ENCODE assay signal across 9 cellular contexts in the genomic region with DNA sequence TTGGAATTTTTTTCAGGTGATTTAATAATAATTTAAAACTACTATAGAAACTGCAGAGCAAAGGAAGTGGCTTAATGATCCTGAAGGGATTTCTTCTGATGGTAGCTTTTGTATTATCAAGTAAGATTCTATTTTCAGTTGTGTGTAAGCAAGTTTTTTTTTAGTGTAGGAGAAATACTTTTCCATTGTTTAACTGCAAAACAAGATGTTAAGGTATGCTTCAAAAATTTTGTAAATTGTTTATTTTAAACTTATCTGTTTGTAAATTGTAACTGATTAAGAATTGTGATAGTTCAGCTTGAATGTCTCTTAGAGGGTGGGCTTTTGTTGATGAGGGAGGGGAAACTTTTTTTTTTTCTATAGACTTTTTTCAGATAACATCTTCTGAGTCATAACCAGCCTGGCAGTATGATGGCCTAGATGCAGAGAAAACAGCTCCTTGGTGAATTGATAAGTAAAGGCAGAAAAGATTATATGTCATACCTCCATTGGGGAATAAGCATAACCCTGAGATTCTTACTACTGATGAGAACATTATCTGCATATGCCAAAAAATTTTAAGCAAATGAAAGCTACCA. TPM values are rescaled to one million over a fixed set of nuclear protein-coding genes. Genes with fewer than 3 reads are reported as not detected.
DNase-seq lines count a peak whose midpoint lies in the region; ATAC-seq, FAIRE-seq and TF ChIP-seq lines count a peak whose summit lies in the region.
"Had no signal": no experiment of that assay in that cellular context is flagged by ENCODE, and none has a peak within 500 bp of the region (broad histone marks: within the 10 kb centered on the region; RNA-seq: fewer than 3 reads in every experiment).

No MANE protein-coding gene starts in this region.

- peaks cover 74% of the 10 kb centered on the region for H3K79me2 ChIP-seq in keratinocyte (ENCODE audit: control insufficient read depth, insufficient read depth, low read length)

- peaks cover 48% of the 10 kb centered on the region for H4K20me1 ChIP-seq in keratinocyte (ENCODE audit: control insufficient read depth, extremely low read depth, insufficient read depth, low read length)

- peaks cover 39% of the 10 kb centered on the region for H3K4me1 Mint-ChIP-seq in activated CD4-positive, alpha-beta T cell treated with anti-CD3 and anti-CD28 coated beads for 36 hours

- no peaks in the 10 kb centered on the region for H3K9me1 ChIP-seq in keratinocyte (ENCODE audit: control insufficient read depth, extremely low read depth, insufficient read depth, low read length)

- no peaks in the 10 kb centered on the region for H3K36me3 Mint-ChIP-seq in activated CD4-positive, alpha-beta T cell treated with anti-CD3 and anti-CD28 coated beads for 36 hours (ENCODE audit: low read depth)

- no peaks in the 10 kb centered on the region for H3K9me3 ChIP-seq in adrenal gland (replicated peaks in 1 of 3)
- no peaks in the 10 kb centered on the region for H3K9me3 ChIP-seq in keratinocyte (ENCODE audit: control insufficient read depth, low read depth, low read length)
- H3K9me3 ChIP-seq in tibial artery = no peaks in the 10 kb centered on the region

- FAIRE-seq in keratinocyte (lab: Jason Lieb, UNC) = no peak
- FAIRE-seq: colon had no signal

- no peaks in the 10 kb centered on the region for H3K9me3 Mint-ChIP-seq in activated CD4-positive, alpha-beta T cell treated with anti-CD3 and anti-CD28 coated beads for 36 hours (ENCODE audit: low read depth)

- no peaks in the 10 kb centered on the region for H3K27me3 Mint-ChIP-seq in activated CD4-positive, alpha-beta T cell treated with anti-CD3 and anti-CD28 coated beads for 36 hours

- H3K27me3 ChIP-seq in adrenal gland (no peaks in the 10 kb centered on the region), keratinocyte (ENCODE audit: control insufficient read depth, extremely low read depth, insufficient read depth, low read length) (no peaks in the 10 kb centered on the region), tibial artery (no peaks in the 10 kb centered on the region)

- no peak overlapping the region for H3K4me3 Mint-ChIP-seq in activated CD4-positive, alpha-beta T cell treated with anti-CD3 and anti-CD28 coated beads for 36 hours

- no peak for ATAC-seq in activated CD4-positive, alpha-beta T cell treated with anti-CD3 and anti-CD28 coated beads for 36 hours

- TF ChIP-seq CTCF in adrenal gland (IDR thresholded peaks at IDR 0.05) (no peak), keratinocyte (optimal IDR thresholded peaks at IDR 0.05 in 1 of 3, IDR thresholded peaks at IDR 0.05 in 1 of 3, conservative IDR thresholded peaks at IDR 0.05 in 1 of 3; ENCODE audit: extremely low read depth in 1 of 3, insufficient read depth in 2 of 3, low read length in 3 of 3) (no peak), tibial artery (IDR thresholded peaks at IDR 0.05) (no peak)

- peaks cover 12 to 20% of the 10 kb centered on the region in 2 donors for H3K4me1 ChIP-seq in adrenal gland (replicated peaks in 1 of 2)
- peaks cover 24% of the 10 kb centered on the region for H3K4me1 ChIP-seq in keratinocyte (ENCODE audit: control insufficient read depth, extremely low read depth, insufficient read depth, low read length)
- peaks cover 0 to 36% (median 10%) of the 10 kb centered on the region in 4 donors for H3K4me1 ChIP-seq in tibial artery

- peak overlapping the region; percentile 98 for H3K9ac ChIP-seq in keratinocyte (ENCODE audit: control insufficient read depth, extremely low read depth, insufficient read depth, low read length)

- no peak overlapping the region for H3K27ac Mint-ChIP-seq in activated CD4-positive, alpha-beta T cell treated with anti-CD3 and anti-CD28 coated beads for 36 hours

- intact Hi-C loops in adrenal gland (cut with DNase I) = no loop called here
- intact Hi-C loops in tibial artery (cut with DNase I; ENCODE audit: low total_unique reads) = no loop called here
- intact Hi-C loops in activated CD4-positive, alpha-beta T cell treated with anti-CD3 and anti-CD28 coated beads for 36 hours (cut with DNase I, micrococcal nuclease) = no loop called here

- peak; percentile 47 for DNase-seq in NCI-H2171 treated with DMSO at 0.1 percent for 48 hours (lab: John Stamatoyannopoulos, UW)
- DNase-seq in NCI-H2171 (lab: John Stamatoyannopoulos, UW) = no peak
- peak in 2 of 7 donors; percentile 3 to 11 for DNase-seq in adrenal gland
- DNase-seq in keratinocyte (ENCODE audit: low read depth, low spot score) = no peak
- no peak for DNase-seq in tibial artery
- no peak for DNase-seq in activated CD4-positive, alpha-beta T cell treated with anti-CD3 and anti-CD28 coated beads for 36 hours
- DNase-seq in NCI-H2081 (lab: John Stamatoyannopoulos, UW) = no peak
- DNase-seq in iPS-NIHi11 (ENCODE audit: low spot score) = no peak

- peaks cover 0 to 63% of the 10 kb centered on the region in 2 donors for H3K36me3 ChIP-seq in adrenal gland (replicated peaks in 1 of 2)
- H3K36me3 ChIP-seq in keratinocyte (ENCODE audit: control insufficient read depth in 2 of 2, extremely low read depth in 1 of 2, insufficient read depth in 2 of 2, low read length in 2 of 2) = peaks cover 6 to 46% of the 10 kb centered on the region in 2 experiments
- peaks cover 61 to 66% (median 65%) of the 10 kb centered on the region in 3 donors for H3K36me3 ChIP-seq in tibial artery

- CTCF ChIA-PET in activated CD4-positive, alpha-beta T cell treated with anti-CD3 and anti-CD28 coated beads for 36 hours (lab: Charles Lee) = interaction anchor here (0.8 to 1.2 kb wide), 7 partner anchors 8 to 385 kb away, joined by 3 to 5 read pairs (median 3); partner anchors contain the start of gene ZNRD2

- POLR2A ChIA-PET in activated CD4-positive, alpha-beta T cell treated with anti-CD3 and anti-CD28 coated beads for 36 hours (lab: Charles Lee) = interaction anchor here (0.6 to 25.9 kb wide), 20 partner anchors 8 to 1285 kb away, joined by 3 to 1637 read pairs (median 4); partner anchors contain the start of genes FRMD8, NEAT1, PCNX3 and POLA2

- no peak overlapping the region for H2AFZ ChIP-seq in keratinocyte (ENCODE audit: control insufficient read depth, low read length)

- dilution Hi-C loops in keratinocyte (cut with MboI; ENCODE audit: extremely low pct_ligation_motif_present, low sequenced_read_pairs) = no loop called here

- TF ChIP-seq POLR2A in adrenal gland (IDR thresholded peaks at IDR 0.05) = no peak

- H3K27ac ChIP-seq in adrenal gland (peak overlapping the region; percentile 93 to 99 (median 97)), keratinocyte (ENCODE audit: control insufficient read depth, insufficient read depth, low read length) (peak overlapping the region; percentile 100), tibial artery (peak overlapping the region; percentile 99)

- peak overlapping the region; percentile 78 to 96 (median 90) for H3K4me3 ChIP-seq in adrenal gland
- peak overlapping the region; percentile 48 to 99 (median 94) for H3K4me3 ChIP-seq in keratinocyte (ENCODE audit: control insufficient read depth in 2 of 3, extremely low read depth in 1 of 3, insufficient read depth in 2 of 3, low read depth in 1 of 3, low read length in 3 of 3)
- H3K4me3 ChIP-seq in tibial artery = peak overlapping the region; percentile 74 to 86

- peak overlapping the region; percentile 100 for H3K4me2 ChIP-seq in keratinocyte (ENCODE audit: control insufficient read depth, extremely low read depth, insufficient read depth, low read depth, low read length)

RNA-seq across cellular contexts. Expression of gene MALAT1, which starts 3.5 kb away (rescaled TPM):
- total RNA-seq in adrenal gland = over 10,000 TPM in 5 of 8 donors, 1,000 to 10,000 TPM in 3; 5,921 to 17,143 (median 10,900) TPM
- polyA plus RNA-seq in adrenal gland (1,000 to 10,000 TPM in 1 of 3 donors, 100 to 1,000 TPM in 2; 237 to 9,519 (median 973) TPM), keratinocyte (337 to 1,845 TPM (median 1,768 TPM) in 3 replicates)
- 22,009 TPM for polyA plus RNA-seq in keratinocyte (2011; ENCODE audit: low read depth)
- 14.9 and 37.5 TPM in 2 replicates for polyA plus RNA-seq in keratinocyte (2011; cell fraction: cytosol; rRNA removed)
- polyA plus RNA-seq in keratinocyte (2011; cell fraction: nucleus; rRNA removed) = 6,319 and 7,235 TPM in 2 replicates
- polyA plus RNA-seq in keratinocyte (2012; ENCODE audit: low replicate concordance) = 429 and 9,619 TPM in 2 replicates
- 2,284 to 11,976 TPM (median 9,145 TPM) in 3 replicates for polyA minus RNA-seq in keratinocyte
- 408 TPM for polyA minus RNA-seq in keratinocyte (2011; cell fraction: cytosol; rRNA and poly(A)+ RNA removed)
- polyA minus RNA-seq in keratinocyte (2011; cell fraction: nucleus; rRNA and poly(A)+ RNA removed) = 24,947 and 60,709 TPM in 2 replicates
- 1,000 to 10,000 TPM; 7,016 to 9,748 TPM for total RNA-seq in activated CD4-positive, alpha-beta T cell treated with anti-CD3 and anti-CD28 coated beads for 36 hours

RNA-seq across cellular contexts. Expression of gene SCYL1, which starts 22.5 kb away (rescaled TPM):
- 100 to 1,000 TPM; 105 to 240 (median 145) TPM for total RNA-seq in adrenal gland
- polyA plus RNA-seq in adrenal gland (100 to 1,000 TPM in 2 of 3 donors, 10 to 100 TPM in 1; 52.3 to 395 (median 329) TPM), keratinocyte (31.3 to 51.2 TPM (median 44.1 TPM) in 3 replicates)
- polyA plus RNA-seq in keratinocyte (2011; ENCODE audit: low read depth) = 25.3 TPM
- polyA plus RNA-seq in keratinocyte (2011; cell fraction: cytosol; rRNA removed) = 40.7 and 65.2 TPM in 2 replicates
- polyA plus RNA-seq in keratinocyte (2011; cell fraction: nucleus; rRNA removed) = 52.1 and 72.4 TPM in 2 replicates
- polyA plus RNA-seq in keratinocyte (2012; ENCODE audit: low replicate concordance) = 33.0 and 44.5 TPM in 2 replicates
- 34.8 to 75.0 TPM (median 43.7 TPM) in 3 replicates for polyA minus RNA-seq in keratinocyte
- 43.0 TPM for polyA minus RNA-seq in keratinocyte (2011; cell fraction: cytosol; rRNA and poly(A)+ RNA removed)
- 24.6 and 32.7 TPM in 2 replicates for polyA minus RNA-seq in keratinocyte (2011; cell fraction: nucleus; rRNA and poly(A)+ RNA removed)
- total RNA-seq in activated CD4-positive, alpha-beta T cell treated with anti-CD3 and anti-CD28 coated beads for 36 hours = 10 to 100 TPM; 66.5 to 78.8 TPM

RNA-seq across cellular contexts. Expression of gene LTBP3, which starts 55.8 kb away (rescaled TPM):
- 100 to 1,000 TPM in 7 of 8 donors, 10 to 100 TPM in 1; 70.9 to 362 (median 221) TPM for total RNA-seq in adrenal gland
- 100 to 1,000 TPM in 2 of 3 donors, 10 to 100 TPM in 1; 40.2 to 323 (median 265) TPM for polyA plus RNA-seq in adrenal gland
- polyA plus RNA-seq in keratinocyte = 9.1 to 23.0 TPM (median 11.0 TPM) in 3 replicates
- 4.4 TPM for polyA plus RNA-seq in keratinocyte (2011; ENCODE audit: low read depth)
- polyA plus RNA-seq in keratinocyte (2011; cell fraction: cytosol; rRNA removed) = 6.9 and 16.8 TPM in 2 replicates
- polyA plus RNA-seq in keratinocyte (2011; cell fraction: nucleus; rRNA removed) = 45.1 and 57.9 TPM in 2 replicates
- 8.9 and 26.6 TPM in 2 replicates for polyA plus RNA-seq in keratinocyte (2012; ENCODE audit: low replicate concordance)
- 8.8 to 64.5 TPM (median 10.5 TPM) in 3 replicates for polyA minus RNA-seq in keratinocyte
- 32.8 TPM for polyA minus RNA-seq in keratinocyte (2011; cell fraction: cytosol; rRNA and poly(A)+ RNA removed)
- 30.0 and 30.3 TPM in 2 replicates for polyA minus RNA-seq in keratinocyte (2011; cell fraction: nucleus; rRNA and poly(A)+ RNA removed)
- 10 to 100 TPM; 57.8 to 72.7 TPM for total RNA-seq in activated CD4-positive, alpha-beta T cell treated with anti-CD3 and anti-CD28 coated beads for 36 hours
